8 cellular contexts compared by ENCODE assay signal in genomic region chr9:72443855-72444254, GRCh38.
A peak's percentile ranks its signal among the peaks of the same experiment; 100 is the strongest.
DNase-seq lines count a peak whose midpoint lies in the region; ATAC-seq and TF ChIP-seq lines count a peak whose summit lies in the region.

No MANE protein-coding gene starts in this region.

- peaks cover 37% of the 10 kb centered on the region for H3K4me1 Mint-ChIP-seq in activated B cell treated with CpG ODN at 0.5 μM for 24 hours

- H3K9me3 Mint-ChIP-seq in activated B cell treated with CpG ODN at 0.5 μM for 24 hours, result no peaks in the 10 kb centered on the region

- CTCF ChIA-PET in activated B cell treated with CpG ODN at 0.5 μM for 24 hours (lab: Charles Lee), result interaction anchor here (1.0 to 1.6 kb wide), 2 partner anchors 78 to 163 kb away, joined by 5 to 6 read pairs; partner anchors contain the start of gene ZFAND5

- H3K4me3 Mint-ChIP-seq in activated B cell treated with CpG ODN at 0.5 μM for 24 hours, result peak overlapping the region; percentile 59

- peak; percentile 28 for TF ChIP-seq CTCF in GM12865 (IDR thresholded peaks at IDR 0.05; ENCODE audit: insufficient read depth, low read depth, low read length, missing control alignments)
- TF ChIP-seq CTCF in activated B cell treated with CpG ODN at 0.5 μM for 24 hours (IDR thresholded peaks at IDR 0.05), result no peak

- H3K36me3 Mint-ChIP-seq in activated B cell treated with CpG ODN at 0.5 μM for 24 hours (ENCODE audit: low read depth), result no peaks in the 10 kb centered on the region

- no peak overlapping the region for H3K4me3 ChIP-seq in GM12865 (ENCODE audit: low read depth, low read length)

- peak overlapping the region; percentile 91 for H3K27ac Mint-ChIP-seq in activated B cell treated with CpG ODN at 0.5 μM for 24 hours

- H3K27me3 Mint-ChIP-seq in activated B cell treated with CpG ODN at 0.5 μM for 24 hours, result no peaks in the 10 kb centered on the region

- POLR2A ChIA-PET in activated B cell treated with CpG ODN at 0.5 μM for 24 hours (lab: Charles Lee), result interaction anchor here (0.7 to 2.0 kb wide), 6 partner anchors 15 to 138 kb away, joined by 3 to 41 read pairs (median 4); partner anchors contain the start of gene ZFAND5

- peak; percentile 91 for DNase-seq in GM12865 (ENCODE audit: low read depth)
- no peak for DNase-seq in activated B cell treated with CpG ODN at 0.5 μM for 24 hours
- DNase-seq in myocyte (ENCODE audit: low read depth), result peak; percentile 25
- no peak for DNase-seq in DMS79 treated with DMSO at 0.1 percent for 48 hours (lab: John Stamatoyannopoulos, UW)
- no peak for DNase-seq in NCI-H446 treated with DMSO at 0.1 percent for 48 hours (lab: John Stamatoyannopoulos, UW)
- DNase-seq in SHP77 treated with DMSO at 0.1 percent for 48 hours (lab: John Stamatoyannopoulos, UW), result no peak

- ATAC-seq in GM19467 (IDR thresholded peaks at IDR 0.05; ENCODE audit: unreplicated experiment), result peak; percentile 92
- peak; percentile 94 for ATAC-seq in HG03432 (IDR thresholded peaks at IDR 0.05; ENCODE audit: unreplicated experiment)
- peak; percentile 91 for ATAC-seq in activated B cell treated with CpG ODN at 0.5 μM for 24 hours (ENCODE audit: low read depth)

- intact Hi-C loops in activated B cell treated with CpG ODN at 0.5 μM for 24 hours (cut with micrococcal nuclease), result loop anchor here (1.0 to 10.0 kb wide), 8 partner anchors 33 to 649 kb away; partner anchors contain the start of gene ZFAND5

Comparison
In these comparisons a context has a peak if more than half of its experiments do, and no peak if none do; other contexts are left out.
1. DNase-seq: peak in GM12865 (single experiment) and myocyte (single experiment); none in activated B cell treated with CpG ODN at 0.5 μM for 24 hours (single experiment), DMS79 treated with DMSO at 0.1 percent for 48 hours (single experiment), NCI-H446 treated with DMSO at 0.1 percent for 48 hours (single experiment) and SHP77 treated with DMSO at 0.1 percent for 48 hours (single experiment).
2. Peak in every context shown above with its lines, with median percentiles within 50 percentile points of each other: ATAC-seq.